ENCODE assay signal across 9 cellular contexts in the genomic region with DNA sequence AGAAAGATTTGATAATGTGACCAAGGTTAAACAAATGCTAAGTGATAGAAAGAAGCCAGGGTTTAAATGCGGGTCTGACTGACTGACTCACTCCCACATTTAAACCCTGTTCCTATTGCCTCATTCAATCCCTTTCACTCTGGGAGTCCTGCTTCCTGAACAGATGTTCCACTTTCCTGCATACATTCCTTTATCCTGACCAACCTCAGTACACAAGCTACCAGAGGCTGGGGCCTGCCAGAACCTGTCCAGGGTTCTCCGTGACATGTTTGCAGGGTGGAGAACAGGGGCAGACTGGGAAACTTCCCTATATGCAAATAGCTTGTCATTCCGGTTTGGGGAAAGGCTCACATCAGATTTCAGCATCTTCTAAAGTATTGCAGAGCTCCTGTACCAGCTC. TPM values are rescaled to one million over a fixed set of nuclear protein-coding genes. Genes with fewer than 3 reads are reported as not detected.
DNase-seq lines count a peak whose midpoint lies in the region; ATAC-seq and TF ChIP-seq lines count a peak whose summit lies in the region.
"Had no signal": no experiment of that assay in that cellular context is flagged by ENCODE, and none has a peak within 500 bp of the region (broad histone marks: within the 10 kb centered on the region; RNA-seq: fewer than 3 reads in every experiment).

No MANE protein-coding gene starts in this region.

- no peaks in the 10 kb centered on the region for H3K9me3 ChIP-seq in adipocyte (ENCODE audit: control insufficient read depth, low read length)

- H3K4me1 ChIP-seq in adipocyte (ENCODE audit: control insufficient read depth, insufficient read depth, low read length): no peaks in the 10 kb centered on the region

- H3K27me3 ChIP-seq in adipocyte (replicated peaks; ENCODE audit: control insufficient read depth, insufficient read depth, low read length): peaks cover 32% of the 10 kb centered on the region

- H3K36me3 ChIP-seq in adipocyte (ENCODE audit: control insufficient read depth, insufficient read depth, low read length, severe bottlenecking): no peaks in the 10 kb centered on the region

- H3K9ac ChIP-seq in adipocyte (ENCODE audit: low read length): no peak overlapping the region

- ATAC-seq in HG03095 (IDR thresholded peaks at IDR 0.05; ENCODE audit: unreplicated experiment): no peak

- DNase-seq in AG20443 (ENCODE audit: low spot score): peak; percentile 87
- DNase-seq in LHCN-M2 (ENCODE audit: low read depth): peak; percentile 98
- DNase-seq in adipocyte (ENCODE audit: low read depth): peak; percentile 83
- peak; percentile 92 for DNase-seq in iris pigment epithelial cell (ENCODE audit: low read depth)
- DNase-seq in GM20000 (ENCODE audit: low spot score): no peak
- DNase-seq in UCSD-AML1 (lab: John Stamatoyannopoulos, UW; ENCODE audit: unreplicated experiment): no peak
- no peak for DNase-seq in activated CD4-positive, CD25-positive, alpha-beta regulatory T cell treated with anti-CD3 and anti-CD28 coated beads, Interleukin-2, amount 50 U/mL, for 72 hours
- DNase-seq: COR-L47 had no signal

- TF ChIP-seq CTCF in GM20000 (IDR thresholded peaks at IDR 0.05; ENCODE audit: extremely low read depth, missing control alignments): no peak

- no peak overlapping the region for H3K4me3 ChIP-seq in adipocyte (ENCODE audit: low read length)

RNA-seq across cellular contexts. Expression of gene ANKK1, which starts 3.0 kb away (rescaled TPM):
- not detected in 2 replicates for total RNA-seq in LHCN-M2 (2014; rRNA removed)
- polyA plus RNA-seq in LHCN-M2 (2012): 0.02 TPM

Comparison
In these comparisons a context has a peak if more than half of its experiments do, and no peak if none do; other contexts are left out.
1. DNase-seq: peak in AG20443 (single experiment), LHCN-M2 (single experiment), adipocyte (single experiment) and iris pigment epithelial cell (single experiment); none in GM20000 (single experiment), UCSD-AML1 (single experiment) and activated CD4-positive, CD25-positive, alpha-beta regulatory T cell treated with anti-CD3 and anti-CD28 coated beads, Interleukin-2, amount 50 U/mL, for 72 hours (single experiment).